22 cellular contexts compared by ENCODE assay signal in the genomic region with DNA sequence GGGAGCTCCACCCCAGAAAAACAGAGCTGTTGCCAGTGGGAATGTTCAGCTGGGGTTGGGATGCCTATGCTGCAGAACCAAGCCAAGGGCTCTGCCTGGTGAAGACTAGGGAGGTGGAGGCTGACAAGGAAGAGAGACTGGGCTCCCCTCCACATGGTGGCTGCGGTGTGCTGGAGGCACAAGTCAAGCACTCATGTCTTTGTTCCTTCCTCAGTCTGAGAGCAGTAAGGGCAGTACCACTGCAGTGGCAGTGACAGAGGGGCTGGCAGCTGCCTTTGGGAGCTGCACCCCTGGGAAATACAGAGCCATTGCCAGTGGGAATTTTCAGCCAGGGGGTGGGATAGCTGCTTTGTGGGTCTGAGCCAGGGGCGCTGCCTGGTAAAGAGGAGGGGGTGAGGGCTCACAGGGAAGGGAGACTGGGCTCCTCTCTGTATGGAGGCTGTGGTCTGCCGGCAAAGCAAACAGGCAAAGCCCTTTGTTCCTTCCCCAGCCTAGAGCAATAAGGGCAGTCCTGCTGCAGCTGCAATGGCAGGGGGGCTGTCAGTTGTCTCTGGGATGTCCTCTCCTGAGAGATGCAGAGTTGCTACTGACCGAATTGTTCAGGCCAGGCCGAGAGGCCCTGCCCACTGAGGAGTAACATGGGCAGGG.
DNase-seq lines count a peak whose midpoint lies in the region; ATAC-seq and TF ChIP-seq lines count a peak whose summit lies in the region.
"Had no signal": no experiment of that assay in that cellular context is flagged by ENCODE, and none has a peak within 500 bp of the region (broad histone marks: within the 10 kb centered on the region; RNA-seq: fewer than 3 reads in every experiment).

No MANE protein-coding gene starts in this region.

- H3K9me3 Mint-ChIP-seq in stimulated activated naive CD8-positive, alpha-beta T cell treated with anti-CD3 and anti-CD28 coated beads, Interleukin-15, amount 100 ng/mL, for 72 hours: peaks cover 25 to 33% of the 10 kb centered on the region in 2 donors
- H3K9me3 Mint-ChIP-seq in naive thymus-derived CD4-positive, alpha-beta T cell: peaks cover 4 to 31% (median 21%) of the 10 kb centered on the region in 11 donors

- no TSS peak for BruUV-seq in PC-9 (replicated peaks; lab: Mats Ljungman, UMichigan)

- peak overlapping the region; percentile 78 for H2BK12ac ChIP-seq in trophoblast cell (ENCODE audit: low read length)

- H3K36me3 Mint-ChIP-seq in naive thymus-derived CD4-positive, alpha-beta T cell: peaks cover 0 to 31% (median 28%) of the 10 kb centered on the region in 5 donors

- 0 out of 2 replicates have a peak, but pooled peaks cover 2% of the 10 kb centered on the region for H3F3A ChIP-seq in OCI-LY1 (ENCODE audit: insufficient read depth, low read length)
- H3F3A ChIP-seq in PC-9 (ENCODE audit: insufficient read depth, low read depth): no peaks in the 10 kb centered on the region

- H3K4me1 Mint-ChIP-seq in stimulated activated naive CD8-positive, alpha-beta T cell treated with anti-CD3 and anti-CD28 coated beads, Interleukin-15, amount 100 ng/mL, for 72 hours: peaks cover 9% of the 10 kb centered on the region
- H3K4me1 Mint-ChIP-seq in naive thymus-derived CD4-positive, alpha-beta T cell: peaks cover 0 to 6% (median 0%) of the 10 kb centered on the region in 7 donors
- H3K4me1 Mint-ChIP-seq: CD8-positive, alpha-beta memory T cell had no signal

- peak overlapping the region; percentile 1 for H4K12ac ChIP-seq in trophoblast cell (ENCODE audit: low read depth, low read length)

- H3K4me1 ChIP-seq in HEK293 (ENCODE audit: control insufficient read depth, insufficient read depth, low read length) (peaks cover 7% of the 10 kb centered on the region), OCI-LY1 (ENCODE audit: insufficient read depth, low read length, severe bottlenecking) (peaks cover 42% of the 10 kb centered on the region), hepatocyte (ENCODE audit: insufficient read depth) (no peaks in the 10 kb centered on the region), trophoblast cell (ENCODE audit: control insufficient read depth in 1 of 2, insufficient read depth in 2 of 2, low read length in 2 of 2) (peaks cover 0 to 5% of the 10 kb centered on the region in 2 experiments), PC-9 (replicated peaks; ENCODE audit: insufficient read depth) (peaks cover 13% of the 10 kb centered on the region; the same call in 1 of the 2 replicates)
- no peaks in the 10 kb centered on the region for H3K4me1 ChIP-seq in naive thymus-derived CD4-positive, alpha-beta T cell (ENCODE audit: control insufficient read depth in 2 of 2, insufficient read depth in 2 of 2, low read length in 2 of 2)
- H3K4me1 ChIP-seq: prostate gland, tibial nerve had no signal

- peak overlapping the region; percentile 4 for H3K14ac ChIP-seq in trophoblast cell (ENCODE audit: low read length)

- WGBS in hepatocyte (ENCODE audit: low lambda C conversion rate, missing lambda C conversion rate): 66% methylated on average over 5 of the region's 5 CpGs
- no CpG with 5 or more reads among the region's 5 CpGs for WGBS in trophoblast cell (ENCODE audit: extremely low coverage, insufficient coverage, insufficient read length)

- CTCF ChIA-PET in HEK293 (lab: Yijun Ruan, JAX): interaction anchor here (0.6 to 0.7 kb wide), 2 partner anchors 10 to 12 kb away, joined by 3 to 4 read pairs; no protein-coding TSS in a partner anchor
- CTCF ChIA-PET in PC-9 (lab: Charles Lee): no interaction called here
- CTCF ChIA-PET in naive thymus-derived CD4-positive, alpha-beta T cell (lab: Charles Lee): interaction anchor here (0.6 kb wide), 1 partner anchor 769 kb away, joined by 4 read pairs; no protein-coding TSS in a partner anchor

- intact Hi-C loops in PC-9 (cut with micrococcal nuclease; ENCODE audit: unreplicated experiment): no loop called here
- intact Hi-C loops in naive thymus-derived CD4-positive, alpha-beta T cell (cut with micrococcal nuclease): no loop called here

- H3K18ac ChIP-seq in trophoblast cell (ENCODE audit: low read length): peak overlapping the region; percentile 0

- POLR2A ChIA-PET in HEK293 (lab: Yijun Ruan, JAX) (no interaction called here), PC-9 (lab: Charles Lee; ENCODE audit: unreplicated experiment) (interaction anchor here (0.6 kb wide), 1 partner anchor 12 kb away, joined by 4 read pairs; no protein-coding TSS in a partner anchor)
- POLR2A ChIA-PET in naive thymus-derived CD4-positive, alpha-beta T cell (lab: Charles Lee): no interaction called here

- peak overlapping the region; percentile 0 for H2AK5ac ChIP-seq in trophoblast cell (ENCODE audit: low read length)

- H3K27ac Mint-ChIP-seq in stimulated activated naive CD8-positive, alpha-beta T cell treated with anti-CD3 and anti-CD28 coated beads, Interleukin-15, amount 100 ng/mL, for 72 hours: peak overlapping the region in 1 of 2 donors; percentile 74
- no peak overlapping the region for H3K27ac Mint-ChIP-seq in naive thymus-derived CD4-positive, alpha-beta T cell
- H3K27ac Mint-ChIP-seq: activated CD8-positive, alpha-beta T cell treated with anti-CD3 and anti-CD28 coated beads for 36 hours; CD8-positive, alpha-beta memory T cell; natural killer cell had no signal

- H3K79me2 ChIP-seq in OCI-LY1 (ENCODE audit: insufficient read depth, low read length): no peaks in the 10 kb centered on the region
- H3K79me2 ChIP-seq in hepatocyte: no peaks in the 10 kb centered on the region
- no peaks in the 10 kb centered on the region for H3K79me2 ChIP-seq in trophoblast cell (ENCODE audit: control insufficient read depth, insufficient read depth, low read length, poor library complexity)
- no peaks in the 10 kb centered on the region for H3K79me2 ChIP-seq in PC-9 (ENCODE audit: low read depth)

- H3K4me3 ChIP-seq in HEK293 (ENCODE audit: low read depth, low read length) (no peak overlapping the region), OCI-LY1 (ENCODE audit: low read depth, low read length, poor library complexity, severe bottlenecking) (no peak overlapping the region), hepatocyte (no peak overlapping the region), trophoblast cell (ENCODE audit: low read depth, low read length) (no peak overlapping the region), PC-9 (no peak overlapping the region)
- H3K4me3 ChIP-seq in naive thymus-derived CD4-positive, alpha-beta T cell (ENCODE audit: low read length): no peak overlapping the region
- H3K4me3 ChIP-seq: prostate gland, skin epidermis, tibial nerve had no signal

- ATAC-seq in stimulated activated naive CD8-positive, alpha-beta T cell treated with anti-CD3 and anti-CD28 coated beads, Interleukin-15, amount 100 ng/mL, for 72 hours: no peak
- no peak for ATAC-seq in naive thymus-derived CD4-positive, alpha-beta T cell
- ATAC-seq: activated CD8-positive, alpha-beta T cell treated with anti-CD3 and anti-CD28 coated beads for 36 hours; natural killer cell had no signal

- H3K79me1 ChIP-seq in trophoblast cell (ENCODE audit: low read length): peaks cover 11% of the 10 kb centered on the region

- H3K23ac ChIP-seq in trophoblast cell (ENCODE audit: low read length): no peak overlapping the region

- TF ChIP-seq CTCF in HEK293 (tag by site-specific recombination; IDR thresholded peaks at IDR 0.05) (no peak), OCI-LY1 (IDR thresholded peaks at IDR 0.05; ENCODE audit: low read length) (no peak), hepatocyte (IDR thresholded peaks at IDR 0.05; ENCODE audit: poor library complexity) (no peak), PC-9 (conservative IDR thresholded peaks at IDR 0.05) (no peak)

- H2AFZ ChIP-seq in OCI-LY1 (ENCODE audit: low read length) (no peak overlapping the region), hepatocyte (no peak overlapping the region), trophoblast cell (ENCODE audit: insufficient read depth, low read length, poor library complexity) (peak overlapping the region; percentile 35), PC-9 (no peak overlapping the region)

- H3K9ac ChIP-seq in OCI-LY1 (ENCODE audit: low read length) (peak overlapping the region; percentile 53; the same call in 1 of the 2 replicates), trophoblast cell (ENCODE audit: low read length) (no peak overlapping the region)

- H4K20me1 ChIP-seq in OCI-LY1 (ENCODE audit: insufficient read depth, low read length): no peaks in the 10 kb centered on the region
- no peaks in the 10 kb centered on the region for H4K20me1 ChIP-seq in hepatocyte (ENCODE audit: insufficient read depth, poor library complexity, severe bottlenecking)
- no peaks in the 10 kb centered on the region for H4K20me1 ChIP-seq in PC-9 (ENCODE audit: insufficient read depth)

- no peak overlapping the region for H3K4me3 Mint-ChIP-seq in stimulated activated naive CD8-positive, alpha-beta T cell treated with anti-CD3 and anti-CD28 coated beads, Interleukin-15, amount 100 ng/mL, for 72 hours
- no peak overlapping the region for H3K4me3 Mint-ChIP-seq in naive thymus-derived CD4-positive, alpha-beta T cell
- H3K4me3 Mint-ChIP-seq: activated CD8-positive, alpha-beta T cell treated with anti-CD3 and anti-CD28 coated beads for 36 hours; CD8-positive, alpha-beta memory T cell; natural killer cell had no signal

- H3K27me3 ChIP-seq in OCI-LY1 (ENCODE audit: insufficient read depth, low read length): no peaks in the 10 kb centered on the region
- no peaks in the 10 kb centered on the region for H3K27me3 ChIP-seq in hepatocyte
- H3K27me3 ChIP-seq in trophoblast cell (ENCODE audit: insufficient read depth, low read length): no peaks in the 10 kb centered on the region
- H3K27me3 ChIP-seq in PC-9 (ENCODE audit: insufficient read depth, low read depth): no peaks in the 10 kb centered on the region
- no peaks in the 10 kb centered on the region for H3K27me3 ChIP-seq in naive thymus-derived CD4-positive, alpha-beta T cell (ENCODE audit: control insufficient read depth in 2 of 2, insufficient read depth in 2 of 2, low read length in 2 of 2)
- H3K27me3 ChIP-seq: tibial nerve had no signal

- no peak overlapping the region; the same call in 1 of the 2 replicates for H3K4me2 ChIP-seq in OCI-LY1 (ENCODE audit: low read length)
- no peak overlapping the region for H3K4me2 ChIP-seq in hepatocyte
- H3K4me2 ChIP-seq in trophoblast cell (ENCODE audit: low read length): no peak overlapping the region
- H3K4me2 ChIP-seq in PC-9: no peak overlapping the region

- peak overlapping the region; percentile 42 for H3K4ac ChIP-seq in trophoblast cell (ENCODE audit: low read depth, low read length)

- DNase-seq in hepatocyte (ENCODE audit: low spot score) (no peak), trophoblast cell (no peak), PC-9 (no peak), NCI-H748 (lab: John Stamatoyannopoulos, UW; ENCODE audit: unreplicated experiment) (no peak)
- no peak for DNase-seq in stimulated activated naive CD8-positive, alpha-beta T cell treated with anti-CD3 and anti-CD28 coated beads, Interleukin-15, amount 100 ng/mL, for 72 hours
- no peak for DNase-seq in naive thymus-derived CD4-positive, alpha-beta T cell
- DNase-seq: activated CD8-positive, alpha-beta T cell treated with anti-CD3 and anti-CD28 coated beads for 36 hours; activated T-cell treated with anti-CD3 and anti-CD28 coated beads, Interleukin-2, amount 50 U/mL, for 1 hour; amniotic stem cell; CD8-positive, alpha-beta memory T cell; central memory CD4-positive, alpha-beta T cell; natural killer cell; NCI-H1436; stimulated activated CD4-positive, alpha-beta T cell treated with anti-CD3 and anti-CD28 coated beads, Interleukin-2, amount 100 ng/mL, for 48 hours; stimulated activated naive CD4-positive, alpha-beta T cell treated with Interleukin-2 at 50 U/mL for 16 hours; T-helper 9 cell had no signal

- H4K8ac ChIP-seq in trophoblast cell (ENCODE audit: low read depth, low read length): peak overlapping the region; percentile 70

- H3K27ac ChIP-seq in HEK293 (ENCODE audit: extremely low read depth, low read depth, low read length) (no peak overlapping the region), OCI-LY1 (ENCODE audit: low read depth, low read length, poor library complexity, severe bottlenecking) (peak overlapping the region; percentile 64), hepatocyte (peak overlapping the region; percentile 5), trophoblast cell (ENCODE audit: low read depth, low read length) (no peak overlapping the region), PC-9 (no peak overlapping the region)
- H3K27ac ChIP-seq in naive thymus-derived CD4-positive, alpha-beta T cell (ENCODE audit: low read depth, low read length): no peak overlapping the region
- H3K27ac ChIP-seq: epithelial cell of prostate, prostate gland, tibial nerve had no signal

- H3K9me2 ChIP-seq in OCI-LY1 (ENCODE audit: low read depth, low read length) (no peaks in the 10 kb centered on the region), hepatocyte (replicated peaks; ENCODE audit: insufficient read depth) (no peaks in the 10 kb centered on the region), PC-9 (ENCODE audit: insufficient read depth) (no peaks in the 10 kb centered on the region)

- peak overlapping the region; percentile 64 for H2BK120ac ChIP-seq in trophoblast cell (ENCODE audit: insufficient read depth, low read length, poor library complexity)

- H4K91ac ChIP-seq in trophoblast cell (ENCODE audit: low read depth, low read length): peak overlapping the region; percentile 85

- peak overlapping the region; percentile 29 for H2BK5ac ChIP-seq in trophoblast cell (ENCODE audit: low read depth, low read length, poor library complexity)

- H3K9me3 ChIP-seq in HEK293 (ENCODE audit: control insufficient read depth, insufficient read depth, low read depth, low read length) (no peaks in the 10 kb centered on the region; the same call in 1 of the 2 replicates), OCI-LY1 (ENCODE audit: low read length) (peaks cover 12% of the 10 kb centered on the region; the same call in 1 of the 2 replicates), hepatocyte (ENCODE audit: low read depth) (no peaks in the 10 kb centered on the region), trophoblast cell (ENCODE audit: insufficient read depth, low read depth, low read length) (no peaks in the 10 kb centered on the region), PC-9 (ENCODE audit: insufficient read depth, low read depth) (0 out of 2 replicates have a peak, but pooled peaks cover 6% of the 10 kb centered on the region)
- no peaks in the 10 kb centered on the region for H3K9me3 ChIP-seq in naive thymus-derived CD4-positive, alpha-beta T cell (ENCODE audit: control insufficient read depth in 2 of 3, low read length in 3 of 3)
- H3K9me3 ChIP-seq: prostate gland had no signal

- no peaks in the 10 kb centered on the region for H3K27me3 Mint-ChIP-seq in stimulated activated naive CD8-positive, alpha-beta T cell treated with anti-CD3 and anti-CD28 coated beads, Interleukin-15, amount 100 ng/mL, for 72 hours
- H3K27me3 Mint-ChIP-seq in naive thymus-derived CD4-positive, alpha-beta T cell: no peaks in the 10 kb centered on the region
- H3K27me3 Mint-ChIP-seq: activated CD8-positive, alpha-beta T cell treated with anti-CD3 and anti-CD28 coated beads for 36 hours had no signal

- H3K36me3 ChIP-seq in HEK293 (ENCODE audit: control insufficient read depth in 2 of 2, insufficient read depth in 1 of 2, low read length in 2 of 2) (no peaks in the 10 kb centered on the region), OCI-LY1 (ENCODE audit: insufficient read depth, low read length) (no peaks in the 10 kb centered on the region), hepatocyte (replicated peaks; ENCODE audit: insufficient read depth, low read depth) (no peaks in the 10 kb centered on the region), trophoblast cell (ENCODE audit: control insufficient read depth in 1 of 2, insufficient read depth in 2 of 2, low read length in 2 of 2) (no peaks in the 10 kb centered on the region), PC-9 (ENCODE audit: low read depth) (no peaks in the 10 kb centered on the region)
- no peaks in the 10 kb centered on the region for H3K36me3 ChIP-seq in naive thymus-derived CD4-positive, alpha-beta T cell (ENCODE audit: control insufficient read depth in 2 of 3, insufficient read depth in 3 of 3, low read length in 3 of 3)
- H3K36me3 ChIP-seq: prostate gland, tibial nerve had no signal

Comparison
In these comparisons a context has a peak if more than half of its experiments do, and no peak if none do; other contexts are left out.
1. H3K27ac ChIP-seq: peak in OCI-LY1 (single experiment) and hepatocyte (single experiment); none in HEK293 (single experiment), trophoblast cell (single experiment), PC-9 (single experiment) and naive thymus-derived CD4-positive, alpha-beta T cell (single experiment).